13 cellular contexts compared by ENCODE assay signal in the genomic region with DNA sequence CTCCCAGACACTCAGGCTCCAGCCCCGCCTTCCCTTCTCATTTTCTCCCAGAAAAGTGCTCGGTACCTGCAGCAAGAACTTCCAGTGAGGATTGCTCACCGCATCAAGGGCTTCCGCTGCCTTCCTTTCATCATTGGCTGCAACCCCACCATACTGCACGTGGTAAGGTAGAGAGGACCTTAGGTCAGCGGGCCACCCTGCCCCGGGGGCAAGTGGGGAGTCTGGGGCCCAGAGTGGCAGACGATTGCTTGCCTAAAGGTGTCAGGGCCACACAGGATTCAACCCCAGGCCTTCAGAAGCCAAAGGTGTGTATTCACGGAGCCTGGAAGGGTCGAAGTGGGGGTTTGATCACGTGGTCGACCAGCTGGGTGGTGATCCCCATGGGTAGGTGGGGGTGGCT. TPM values are rescaled to one million over a fixed set of nuclear protein-coding genes. Genes with fewer than 3 reads are reported as not detected.
DNase-seq lines count a peak whose midpoint lies in the region; ATAC-seq, FAIRE-seq and TF ChIP-seq lines count a peak whose summit lies in the region.
"Had no signal": no experiment of that assay in that cellular context is flagged by ENCODE, and none has a peak within 500 bp of the region (broad histone marks: within the 10 kb centered on the region; RNA-seq: fewer than 3 reads in every experiment).

No MANE protein-coding gene starts in this region.

- 85% methylated on average over 10 of the region's 12 CpGs for WGBS in suprapubic skin

- peaks cover 40% of the 10 kb centered on the region for H3K4me1 Mint-ChIP-seq in activated naive CD4-positive, alpha-beta T cell treated with anti-CD3 and anti-CD28 coated beads, Interleukin-2, amount 10 ng/mL, durations not matched to agents 7 days and 5 days
- H3K4me1 Mint-ChIP-seq in activated T-helper 17 cell treated with anti-CD3 and anti-CD28 coated beads, Interleukin-2, amount 50 U/mL, for 72 hours, result peaks cover 16% of the 10 kb centered on the region
- H3K4me1 Mint-ChIP-seq in memory B cell, result peaks cover 18% of the 10 kb centered on the region

- no peak overlapping the region for H3K27ac ChIP-seq in suprapubic skin
- H3K27ac ChIP-seq: HL-60, thyroid gland had no signal

- H3K4me3 Mint-ChIP-seq in activated naive CD4-positive, alpha-beta T cell treated with anti-CD3 and anti-CD28 coated beads, Interleukin-2, amount 10 ng/mL, durations not matched to agents 7 days and 5 days, result peak overlapping the region; percentile 79
- peak overlapping the region; percentile 68 for H3K4me3 Mint-ChIP-seq in activated T-helper 17 cell treated with anti-CD3 and anti-CD28 coated beads, Interleukin-2, amount 50 U/mL, for 72 hours
- H3K4me3 Mint-ChIP-seq in memory B cell, result peak overlapping the region; percentile 79

- no peaks in the 10 kb centered on the region for H3K9me3 Mint-ChIP-seq in activated naive CD4-positive, alpha-beta T cell treated with anti-CD3 and anti-CD28 coated beads, Interleukin-2, amount 10 ng/mL, durations not matched to agents 7 days and 5 days
- H3K9me3 Mint-ChIP-seq in activated T-helper 17 cell treated with anti-CD3 and anti-CD28 coated beads, Interleukin-2, amount 50 U/mL, for 72 hours, result no peaks in the 10 kb centered on the region
- no peaks in the 10 kb centered on the region for H3K9me3 Mint-ChIP-seq in memory B cell

- TF ChIP-seq CTCF in suprapubic skin (IDR thresholded peaks at IDR 0.05), result no peak

- no peaks in the 10 kb centered on the region for H3K27me3 ChIP-seq in suprapubic skin
- H3K27me3 ChIP-seq: BE2C, thyroid gland had no signal

- no peak overlapping the region for H3K27ac Mint-ChIP-seq in activated naive CD4-positive, alpha-beta T cell treated with anti-CD3 and anti-CD28 coated beads, Interleukin-2, amount 10 ng/mL, durations not matched to agents 7 days and 5 days
- peak overlapping the region; percentile 70 for H3K27ac Mint-ChIP-seq in activated T-helper 17 cell treated with anti-CD3 and anti-CD28 coated beads, Interleukin-2, amount 50 U/mL, for 72 hours
- H3K27ac Mint-ChIP-seq in memory B cell, result no peak overlapping the region

- H3K9me3 ChIP-seq in suprapubic skin, result no peaks in the 10 kb centered on the region
- H3K9me3 ChIP-seq: BE2C, thyroid gland had no signal

- peaks cover 21% of the 10 kb centered on the region for H3K36me3 Mint-ChIP-seq in activated naive CD4-positive, alpha-beta T cell treated with anti-CD3 and anti-CD28 coated beads, Interleukin-2, amount 10 ng/mL, durations not matched to agents 7 days and 5 days
- H3K36me3 Mint-ChIP-seq in activated T-helper 17 cell treated with anti-CD3 and anti-CD28 coated beads, Interleukin-2, amount 50 U/mL, for 72 hours (ENCODE audit: low read depth), result peaks cover 44% of the 10 kb centered on the region
- H3K36me3 Mint-ChIP-seq in memory B cell, result peaks cover 3% of the 10 kb centered on the region

- FAIRE-seq in RCC 7860 (lab: Jason Lieb, UNC), result no peak
- FAIRE-seq: TTC549 had no signal

- ATAC-seq in activated T-helper 17 cell treated with anti-CD3 and anti-CD28 coated beads, Interleukin-2, amount 50 U/mL, for 72 hours (replicated peaks), result no peak
- ATAC-seq in memory B cell (ENCODE audit: low read depth) (no peak), GM18907 (IDR thresholded peaks at IDR 0.05; ENCODE audit: unreplicated experiment) (no peak), GM21526 (IDR thresholded peaks at IDR 0.05; ENCODE audit: low FRiP score, unreplicated experiment) (no peak)

- TF ChIP-seq EP300 in suprapubic skin (IDR thresholded peaks at IDR 0.05), result no peak

- H3K36me3 ChIP-seq in suprapubic skin, result peaks cover 34% of the 10 kb centered on the region

- peaks cover 72% of the 10 kb centered on the region for H3K4me1 ChIP-seq in suprapubic skin
- H3K4me1 ChIP-seq: BE2C had no signal

- no peak for TF ChIP-seq POLR2A in suprapubic skin (IDR thresholded peaks at IDR 0.05)

- CTCF ChIA-PET in activated naive CD4-positive, alpha-beta T cell treated with anti-CD3 and anti-CD28 coated beads, Interleukin-2, amount 10 ng/mL, durations not matched to agents 7 days and 5 days (lab: Charles Lee), result interaction anchor here (0.6 kb wide), 1 partner anchor 32 kb away, joined by 3 read pairs; no protein-coding TSS in a partner anchor

- peak overlapping the region; percentile 100 for H3K4me3 ChIP-seq in suprapubic skin

- H3K27me3 Mint-ChIP-seq in activated naive CD4-positive, alpha-beta T cell treated with anti-CD3 and anti-CD28 coated beads, Interleukin-2, amount 10 ng/mL, durations not matched to agents 7 days and 5 days, result no peaks in the 10 kb centered on the region
- no peaks in the 10 kb centered on the region for H3K27me3 Mint-ChIP-seq in activated T-helper 17 cell treated with anti-CD3 and anti-CD28 coated beads, Interleukin-2, amount 50 U/mL, for 72 hours
- H3K27me3 Mint-ChIP-seq in memory B cell, result no peaks in the 10 kb centered on the region

- no peak for DNase-seq in activated naive CD4-positive, alpha-beta T cell treated with anti-CD3 and anti-CD28 coated beads, Interleukin-2, amount 10 ng/mL, durations not matched to agents 7 days and 5 days
- DNase-seq in activated naive CD4-positive, alpha-beta T cell treated with anti-CD3 and anti-CD28 coated beads, Interleukin-2, amount 50 U/mL, for 16 hours, result no peak
- DNase-seq in memory B cell (ENCODE audit: low spot score in 2 of 2) (no peak), suprapubic skin (ENCODE audit: low spot score in 2 of 2) (no peak), RCC 7860 (ENCODE audit: low spot score) (no peak)
- DNase-seq: BE2C, NCI-H1092 treated with DMSO at 0.1 percent for 48 hours, thyroid gland had no signal

RNA-seq across cellular contexts. Expression of gene BCKDK, which starts 1.4 kb away (rescaled TPM):
- 10 to 100 TPM; 48.6 to 98.3 TPM for total RNA-seq in activated T-helper 17 cell treated with anti-CD3 and anti-CD28 coated beads, Interleukin-2, amount 50 U/mL, for 72 hours
- total RNA-seq in suprapubic skin, result 10 to 100 TPM; 51.0 to 63.2 (median 58.2) TPM

RNA-seq across cellular contexts. Expression of gene KAT8, which starts 7.8 kb away (rescaled TPM):
- total RNA-seq in activated T-helper 17 cell treated with anti-CD3 and anti-CD28 coated beads, Interleukin-2, amount 50 U/mL, for 72 hours, result 10 to 100 TPM; 49.7 to 50.2 TPM
- total RNA-seq in suprapubic skin, result 100 to 1,000 TPM in 1 of 4 donors, 10 to 100 TPM in 3; 62.3 to 100 (median 69.8) TPM

RNA-seq across cellular contexts. Expression of gene VKORC1, which starts 15.0 kb away (rescaled TPM):
- 100 to 1,000 TPM in 1 of 2 donors, 10 to 100 TPM in 1; 75.3 to 107 TPM for total RNA-seq in activated T-helper 17 cell treated with anti-CD3 and anti-CD28 coated beads, Interleukin-2, amount 50 U/mL, for 72 hours
- 10 to 100 TPM; 53.8 to 79.3 (median 68.0) TPM for total RNA-seq in suprapubic skin

RNA-seq across cellular contexts. Expression of gene PRSS53, which starts 20.9 kb away (rescaled TPM):
- 10 to 100 TPM in 1 of 2 donors, 1 to 10 TPM in 1; 4.5 to 17.3 TPM for total RNA-seq in activated T-helper 17 cell treated with anti-CD3 and anti-CD28 coated beads, Interleukin-2, amount 50 U/mL, for 72 hours
- total RNA-seq in suprapubic skin, result 1 to 10 TPM; 2.0 to 10.0 (median 5.1) TPM

RNA-seq across cellular contexts. Expression of gene PRSS8, which starts 25.9 kb away (rescaled TPM):
- not detected for total RNA-seq in activated T-helper 17 cell treated with anti-CD3 and anti-CD28 coated beads, Interleukin-2, amount 50 U/mL, for 72 hours
- 100 to 1,000 TPM in 3 of 4 donors, 10 to 100 TPM in 1; 46.3 to 168 (median 140) TPM for total RNA-seq in suprapubic skin
